Comparison of ENCODE assay signal across 17 cellular contexts in the genomic region with DNA sequence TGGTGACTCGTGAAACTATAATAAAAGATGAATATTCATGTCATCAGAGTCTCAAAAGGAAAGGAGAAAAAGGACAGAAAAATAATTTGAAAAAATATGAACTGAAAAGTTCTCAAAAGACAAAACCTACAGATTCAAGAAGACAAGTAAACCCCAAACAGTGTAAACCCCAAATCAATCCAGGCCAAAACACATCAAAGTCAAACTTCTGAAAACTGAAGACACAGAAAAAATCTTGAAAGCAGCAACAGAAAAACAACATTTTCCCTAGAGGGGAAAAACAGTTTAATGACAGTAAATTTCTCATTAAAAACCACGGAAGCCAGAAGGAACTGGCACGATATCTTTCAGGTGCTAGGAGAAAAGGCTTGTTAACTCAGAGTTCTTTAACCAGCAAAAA.
"Had no signal": no experiment of that assay in that cellular context is flagged by ENCODE, and none has a peak within 500 bp of the region (broad histone marks: within the 10 kb centered on the region; RNA-seq: fewer than 3 reads in every experiment).

No MANE protein-coding gene starts in this region.

- H3K9me3 ChIP-seq: neutrophil, ovary, stomach, thoracic aorta, transverse colon had no signal

- H3K4me1 ChIP-seq: stomach, transverse colon had no signal

- H3K4me3 ChIP-seq: dorsolateral prefrontal cortex, heart left ventricle, ovary, stomach, thoracic aorta, transverse colon had no signal

- H3K27ac ChIP-seq: dorsolateral prefrontal cortex, heart left ventricle, neutrophil, ovary, stomach, thoracic aorta, transverse colon had no signal

- H3K36me3 ChIP-seq: ovary, stomach, thoracic aorta, transverse colon had no signal

- H3K27me3 ChIP-seq: dorsolateral prefrontal cortex, heart left ventricle, neutrophil, ovary, stomach, transverse colon had no signal

- H3K27me3 Mint-ChIP-seq: naive thymus-derived CD8-positive, alpha-beta T cell had no signal

- DNase-seq: cortex of kidney; dorsolateral prefrontal cortex; effector CD8-positive, alpha-beta T cell; heart left ventricle; hypothalamus; kidney glomerular epithelial cell; naive thymus-derived CD8-positive, alpha-beta T cell; ovary; right cardiac atrium; small intestine; stimulated activated CD4-positive, alpha-beta T cell treated with anti-CD3 and anti-CD28 coated beads, Interleukin-12 subunit alpha, Interleukin-12 subunit beta, amount 100 ng/mL, for 4 hours; stimulated activated naive CD4-positive, alpha-beta T cell; stomach; substantia nigra; transverse colon had no signal

- ATAC-seq: heart left ventricle; naive thymus-derived CD8-positive, alpha-beta T cell; right cardiac atrium had no signal
